8 cellular contexts compared by ENCODE assay signal in genomic region chr11:10623797-10624761, GRCh38. TPM values are rescaled to one million over a fixed set of nuclear protein-coding genes. Genes with fewer than 3 reads are reported as not detected.
DNase-seq lines count a peak whose midpoint lies in the region; ATAC-seq, FAIRE-seq and TF ChIP-seq lines count a peak whose summit lies in the region.

No MANE protein-coding gene starts in this region.

- no peaks in the 10 kb centered on the region for H3K4me1 ChIP-seq in GM12878 (ENCODE audit: control insufficient read depth, insufficient read depth, low read length)
- no peaks in the 10 kb centered on the region for H3K4me1 ChIP-seq in right lobe of liver

- TF ChIP-seq CTCF in GM12878 (IDR thresholded peaks at IDR 0.05 in 2 of 3, conservative IDR thresholded peaks at IDR 0.05 in 1 of 3; ENCODE audit: control insufficient read depth in 2 of 3, extremely low read depth in 1 of 3, insufficient read depth in 1 of 3, low read depth in 3 of 3, low read length in 3 of 3) (peak; percentile 56 to 63 (median 58)), right lobe of liver (IDR thresholded peaks at IDR 0.05) (peak in 3 of 4 donors; percentile 26 to 33 (median 27)), omental fat pad (IDR thresholded peaks at IDR 0.05) (no peak)

- H3K36me3 ChIP-seq in GM12878 (ENCODE audit: control insufficient read depth in 2 of 2, insufficient read depth in 2 of 2, low read length in 1 of 2) (no peaks in the 10 kb centered on the region), right lobe of liver (no peaks in the 10 kb centered on the region)

- WGBS in GM12878 (ENCODE audit: insufficient coverage, insufficient replicate concordance, low lambda C conversion rate, missing lambda C conversion rate) = 62% methylated on average over 11 of the region's 11 CpGs
- WGBS in right lobe of liver (ENCODE audit: insufficient coverage, low coverage, low lambda C conversion rate, missing lambda C conversion rate) = 98% methylated on average over 5 of the region's 11 CpGs

- no peaks in the 10 kb centered on the region for H3K79me2 ChIP-seq in GM12878 (ENCODE audit: control insufficient read depth, insufficient read depth, low read length)

- BruUV-seq in GM12878 (replicated peaks; lab: Mats Ljungman, UMichigan) = no TSS peak

- H3K27me3 ChIP-seq in GM12878 (replicated peaks in 1 of 2; ENCODE audit: control insufficient read depth in 2 of 2, insufficient read depth in 2 of 2, low read length in 1 of 2) (peaks cover 0 to 2% of the 10 kb centered on the region in 2 experiments; a peak in 1 of 4 replicates), right lobe of liver (no peaks in the 10 kb centered on the region)

- no peaks in the 10 kb centered on the region for H4K20me1 ChIP-seq in GM12878 (ENCODE audit: control insufficient read depth, insufficient read depth)

- H3K4me3 Mint-ChIP-seq in activated CD4-positive, alpha-beta T cell treated with anti-CD3 and anti-CD28 coated beads for 36 hours = no peak overlapping the region

- intact Hi-C loops in activated CD4-positive, alpha-beta T cell treated with anti-CD3 and anti-CD28 coated beads for 36 hours (cut with DNase I, micrococcal nuclease) = loop anchor here (1.0 to 5.0 kb wide), 2 partner anchors 111 to 113 kb away; no protein-coding TSS in a partner anchor
- intact Hi-C loops in GM12878 (cut with micrococcal nuclease; ENCODE audit: unreplicated experiment) = loop anchor here (1.0 to 2.0 kb wide), 2 partner anchors 31 to 111 kb away; no protein-coding TSS in a partner anchor
- intact Hi-C loops in right lobe of liver (cut with DNase I) = no loop called here

- SMC1A ChIA-PET in GM12878 (lab: Charles Lee; ENCODE audit: uncharacterized antibody, unreplicated experiment) = interaction anchor here (1.0 to 4.1 kb wide), 5 partner anchors 12 to 218 kb away, joined by 3 to 25 read pairs (median 3); no protein-coding TSS in a partner anchor

- no peak overlapping the region for H3K27ac ChIP-seq in GM12878 (ENCODE audit: control insufficient read depth, insufficient read depth)
- no peak overlapping the region for H3K27ac ChIP-seq in right lobe of liver

- no peaks in the 10 kb centered on the region for H3K27me3 Mint-ChIP-seq in activated CD4-positive, alpha-beta T cell treated with anti-CD3 and anti-CD28 coated beads for 36 hours

- CTCF ChIA-PET in activated CD4-positive, alpha-beta T cell treated with anti-CD3 and anti-CD28 coated beads for 36 hours (lab: Charles Lee) = interaction anchor here (0.5 to 1.3 kb wide), 5 partner anchors 30 to 483 kb away, joined by 3 to 4 read pairs (median 4); no protein-coding TSS in a partner anchor
- CTCF ChIA-PET in GM12878 (lab: Yijun Ruan, JAX) = interaction anchor here (0.7 to 8.4 kb wide), 11 partner anchors 14 to 211 kb away, joined by 3 to 66 read pairs (median 3); no protein-coding TSS in a partner anchor

- no peak overlapping the region for H3K4me2 ChIP-seq in GM12878 (ENCODE audit: control insufficient read depth, insufficient read depth)

- H3K27ac Mint-ChIP-seq in activated CD4-positive, alpha-beta T cell treated with anti-CD3 and anti-CD28 coated beads for 36 hours = peak overlapping the region; percentile 73

- H3K4me1 Mint-ChIP-seq in activated CD4-positive, alpha-beta T cell treated with anti-CD3 and anti-CD28 coated beads for 36 hours = peaks cover 14% of the 10 kb centered on the region

- no peak for TF ChIP-seq EP300 in GM12878 (IDR thresholded peaks at IDR 0.05; ENCODE audit: borderline replicate concordance in 1 of 2, control insufficient read depth in 1 of 2, low read depth in 2 of 2, low read length in 2 of 2)

- POLR2A ChIA-PET in activated CD4-positive, alpha-beta T cell treated with anti-CD3 and anti-CD28 coated beads for 36 hours (lab: Charles Lee) = no interaction called here
- POLR2A ChIA-PET in GM12878 (lab: Charles Lee) = no interaction called here

- RAD21 ChIA-PET in GM12878 (lab: Charles Lee; ENCODE audit: unreplicated experiment) = interaction anchor here (0.7 to 5.7 kb wide), 4 partner anchors 22 to 210 kb away, joined by 3 to 34 read pairs (median 4); no protein-coding TSS in a partner anchor

- peak; percentile 69 for TF ChIP-seq RAD21 in GM12878 (IDR thresholded peaks at IDR 0.05; ENCODE audit: insufficient read depth, low read depth, low read length)

- H3K36me3 Mint-ChIP-seq in activated CD4-positive, alpha-beta T cell treated with anti-CD3 and anti-CD28 coated beads for 36 hours (ENCODE audit: low read depth) = no peaks in the 10 kb centered on the region

- no peak overlapping the region for H3K9ac ChIP-seq in GM12878 (ENCODE audit: control insufficient read depth, insufficient read depth, low read length)

- no peaks in the 10 kb centered on the region for H3K9me3 ChIP-seq in GM12878 (replicated peaks; ENCODE audit: control insufficient read depth, insufficient read depth, low read length)
- no peaks in the 10 kb centered on the region for H3K9me3 ChIP-seq in right lobe of liver

- DNase-seq in activated CD4-positive, alpha-beta T cell treated with anti-CD3 and anti-CD28 coated beads for 36 hours = no peak
- no peak for DNase-seq in activated CD4-positive, alpha-beta T cell treated with anti-CD3 and anti-CD28 coated beads, Interleukin-2, amount 50 U/mL, for 4 hours
- DNase-seq in NCI-H146 treated with DMSO at 0.1 percent for 48 hours (lab: John Stamatoyannopoulos, UW; ENCODE audit: unreplicated experiment) = peak; percentile 21
- DNase-seq in GM12878 (ENCODE audit: low read depth, low spot score) = no peak
- DNase-seq in right lobe of liver = no peak
- DNase-seq in omental fat pad (ENCODE audit: low spot score) = no peak
- no peak for DNase-seq in NCI-H2171 treated with DMSO at 0.1 percent for 48 hours (lab: John Stamatoyannopoulos, UW)

- FAIRE-seq in GM12878 (lab: Jason Lieb, UNC) = peak; percentile 89

- H3K4me3 ChIP-seq in GM12878 (no peak overlapping the region), right lobe of liver (no peak overlapping the region)

- no peaks in the 10 kb centered on the region for H3K9me3 Mint-ChIP-seq in activated CD4-positive, alpha-beta T cell treated with anti-CD3 and anti-CD28 coated beads for 36 hours (ENCODE audit: low read depth)

- TF ChIP-seq POLR2A in GM12878 (IDR thresholded peaks at IDR 0.05; ENCODE audit: low read depth, low read length) (no peak), right lobe of liver (IDR thresholded peaks at IDR 0.05) (no peak)

- peak overlapping the region; percentile 45 for H2AFZ ChIP-seq in GM12878 (ENCODE audit: control insufficient read depth, low read depth, low read length)

- ATAC-seq in activated CD4-positive, alpha-beta T cell treated with anti-CD3 and anti-CD28 coated beads for 36 hours = no peak
- ATAC-seq in GM12878 = peak; percentile 57
- peak; percentile 11 to 49 (median 34) for ATAC-seq in right lobe of liver
- no peak for ATAC-seq in omental fat pad (ENCODE audit: low FRiP score)
- no peak for ATAC-seq in HG03139 (IDR thresholded peaks at IDR 0.05; ENCODE audit: unreplicated experiment)

- in situ Hi-C loops in GM12878 (cut with MboI) = loop anchor here (10.0 kb wide), 1 partner anchor 111 kb away; no protein-coding TSS in a partner anchor

TF ChIP-seq in GM12878, 131 proteins besides CTCF, POLR2A, EP300 and RAD21 (continues in another document):
- TF ChIP-seq ZBTB33 (IDR thresholded peaks at IDR 0.05) = no peak

RNA-seq across cellular contexts. Expression of gene LYVE1, which starts 55.6 kb away (rescaled TPM):
- not detected for total RNA-seq in activated CD4-positive, alpha-beta T cell treated with anti-CD3 and anti-CD28 coated beads for 36 hours
- total RNA-seq in GM12878 (2013; cell fraction: nucleolus; rRNA removed) = not detected in 2 replicates
- total RNA-seq in GM12878 (2014; rRNA removed) (0.05 TPM in 1 of 2 replicates, not detected in the other), GM12878 (2014; rRNA removed; fragmentation: Illumina TruSeq; extraction: Trizol) (not detected in 2 replicates), GM12878 (2021) (0.13 and 0.15 TPM in 2 replicates), right lobe of liver (10 to 100 TPM in 5 of 6 experiments, 1 to 10 TPM in 1; 9.3 to 60.8 (median 28.3) TPM), omental fat pad (100 to 1,000 TPM; 106 to 359 (median 275) TPM)
- not detected for polyA plus RNA-seq in GM12878 (2011; ENCODE audit: low read depth)
- polyA plus RNA-seq in GM12878 (2011; rRNA removed) (not detected in 2 replicates), GM12878 (2014; fragmentation: Illumina TruSeq; extraction: Trizol) (not detected in 2 replicates), GM12878 (2014; fragmentation: Nextera tagmentation; extraction: Ambion mirVana) (not detected), GM12878 (2014; rRNA removed) (not detected in 2 replicates), GM12878 (2016; fragmentation: Nextera tagmentation; extraction: Ambion mirVana) (not detected)
- polyA plus RNA-seq in GM12878 (2011; cell fraction: cytosol; rRNA removed) = not detected in 2 replicates
- not detected in 2 replicates for polyA plus RNA-seq in GM12878 (2011; cell fraction: nucleus; rRNA removed)
- not detected in 2 replicates for polyA plus RNA-seq in GM12878 (2012)
- not detected in 2 replicates for polyA minus RNA-seq in GM12878 (2011; rRNA and poly(A)+ RNA removed)
- not detected in 2 replicates for polyA minus RNA-seq in GM12878 (2011; cell fraction: cytosol; rRNA and poly(A)+ RNA removed)
- polyA minus RNA-seq in GM12878 (2011; cell fraction: nucleus; rRNA and poly(A)+ RNA removed) = not detected in 2 replicates

Comparison
In these comparisons a context has a peak if more than half of its experiments do, and no peak if none do; other contexts are left out.
1. ATAC-seq: peak in GM12878 (single experiment) and right lobe of liver (4 of 4); none in activated CD4-positive, alpha-beta T cell treated with anti-CD3 and anti-CD28 coated beads for 36 hours (single experiment), omental fat pad (single experiment) and HG03139 (single experiment).
2. CTCF ChIP-seq: peak in GM12878 (3 of 3) and right lobe of liver (3 of 4); none in omental fat pad (0 of 3).
3. RNA of gene LYVE1, which starts 55.6 kb away (total RNA-seq): 106 to 359 TPM in omental fat pad and 9.3 to 60.8 TPM in right lobe of liver; not detected in activated CD4-positive, alpha-beta T cell treated with anti-CD3 and anti-CD28 coated beads for 36 hours and 0.05 to 0.15 TPM in GM12878; every median in the first group is over 4 times any median in the second.
4. intact Hi-C loops: an anchor here in activated CD4-positive, alpha-beta T cell treated with anti-CD3 and anti-CD28 coated beads for 36 hours (1.0 to 5.0 kb wide) and GM12878 (1.0 to 2.0 kb wide); none called in right lobe of liver.